ENCODE assay signal across 8 cellular contexts in the genomic region with DNA sequence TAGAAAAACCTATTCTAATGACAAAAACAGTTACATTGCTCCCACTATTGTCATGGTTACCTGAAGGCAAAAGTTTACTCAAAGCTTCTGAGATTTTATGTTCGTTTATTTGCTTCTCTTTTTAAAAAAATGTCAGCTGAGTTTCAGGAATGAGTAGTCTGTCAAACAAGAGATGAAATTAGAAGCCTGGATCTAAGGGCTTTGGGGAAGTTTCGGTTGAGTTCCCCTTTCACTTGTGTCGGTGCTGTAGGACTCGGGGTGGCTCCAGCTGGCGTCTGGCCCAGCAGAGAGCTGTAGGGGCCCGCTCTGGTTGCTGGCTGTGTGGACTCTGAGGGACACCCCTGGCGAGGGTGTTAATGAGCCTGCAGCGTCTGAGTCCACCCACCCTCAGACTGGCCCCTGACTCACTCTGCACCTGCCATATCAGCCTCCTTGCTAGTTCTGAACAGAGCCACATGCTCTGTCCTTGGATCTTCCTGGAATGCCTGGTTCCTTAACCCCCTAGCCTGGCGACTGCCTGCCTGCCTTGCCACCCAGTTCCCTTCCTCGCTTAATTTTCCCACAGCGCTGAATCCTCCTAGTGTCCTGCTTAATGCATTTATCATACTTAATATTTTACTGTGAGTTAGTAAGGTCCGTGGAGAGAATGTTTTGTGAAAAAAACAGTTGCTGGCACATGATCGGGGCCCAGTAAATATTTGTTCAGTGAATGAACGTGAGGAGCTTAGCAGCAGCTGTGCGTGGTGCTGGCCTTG. TPM values are rescaled to one million over a fixed set of nuclear protein-coding genes. Genes with fewer than 3 reads are reported as not detected.
DNase-seq lines count a peak whose midpoint lies in the region; ATAC-seq and TF ChIP-seq lines count a peak whose summit lies in the region.

No MANE protein-coding gene starts in this region.

- H3K27me3 ChIP-seq in HAP-1 (ENCODE audit: low read depth) (no peaks in the 10 kb centered on the region), neuronal stem cell (ENCODE audit: control insufficient read depth in 3 of 3, insufficient read depth in 3 of 3, low read depth in 1 of 3, low read length in 3 of 3) (no peaks in the 10 kb centered on the region)

- H3K27ac Mint-ChIP-seq in CD14-positive monocyte, result peak overlapping the region; percentile 96 to 99 (median 98)

- H2BK5ac ChIP-seq in neuronal stem cell (ENCODE audit: low read length), result no peak overlapping the region

- WGBS in neuronal stem cell (ENCODE audit: extremely low coverage in 2 of 2, insufficient read length in 2 of 2, insufficient replicate concordance in 1 of 2), 2 donors, result no CpG with 5 or more reads among the region's 15 CpGs

- no peak overlapping the region for H2BK120ac ChIP-seq in neuronal stem cell (ENCODE audit: low read depth, low read length)

- no peaks in the 10 kb centered on the region for H3K27me3 Mint-ChIP-seq in CD14-positive monocyte (ENCODE audit: low read depth in 3 of 3)

- no peak overlapping the region for H2BK15ac ChIP-seq in neuronal stem cell (ENCODE audit: low read length)

- H3K4me3 Mint-ChIP-seq in CD14-positive monocyte, result peak overlapping the region; percentile 92 to 95

- in situ Hi-C loops in HAP-1 (cut with MboI; ENCODE audit: low sequenced_read_pairs), result no loop called here

- no peak overlapping the region for H4K8ac ChIP-seq in neuronal stem cell (ENCODE audit: low read depth, low read length)

- no peak overlapping the region for H3K14ac ChIP-seq in neuronal stem cell (ENCODE audit: low read length)

- no peaks in the 10 kb centered on the region for H3K9me3 ChIP-seq in HAP-1
- H3K9me3 ChIP-seq in neuronal stem cell (replicated peaks in 1 of 2; ENCODE audit: control insufficient read depth in 2 of 2, insufficient read depth in 1 of 2, low read depth in 1 of 2, low read length in 2 of 2), result no peaks in the 10 kb centered on the region

- no peak overlapping the region for H3K4ac ChIP-seq in neuronal stem cell (ENCODE audit: low read length)

- no peak for ATAC-seq in HG03039 (IDR thresholded peaks at IDR 0.05; ENCODE audit: unreplicated experiment)
- no peak for ATAC-seq in GM21825 (IDR thresholded peaks at IDR 0.05; ENCODE audit: unreplicated experiment)

- no peaks in the 10 kb centered on the region for H3K9me3 Mint-ChIP-seq in CD14-positive monocyte

- H3K23ac ChIP-seq in neuronal stem cell (ENCODE audit: low read depth, low read length, poor library complexity), result no peak overlapping the region

- H3K18ac ChIP-seq in neuronal stem cell (ENCODE audit: low read length), result no peak overlapping the region

- H3K4me1 ChIP-seq in HAP-1 (no peaks in the 10 kb centered on the region), neuronal stem cell (ENCODE audit: control insufficient read depth in 2 of 2, insufficient read depth in 1 of 2, low read depth in 1 of 2, low read length in 2 of 2) (peaks cover 9 to 12% of the 10 kb centered on the region in 2 donors)

- H2AK5ac ChIP-seq in neuronal stem cell (ENCODE audit: low read depth, low read length), result no peak overlapping the region

- H3K36me3 ChIP-seq in HAP-1 (replicated peaks) (peaks cover 8% of the 10 kb centered on the region), neuronal stem cell (replicated peaks in 1 of 2; ENCODE audit: control insufficient read depth in 2 of 2, insufficient read depth in 2 of 2, low read length in 2 of 2) (peaks cover 8 to 23% of the 10 kb centered on the region in 2 donors)

- H3K4me1 Mint-ChIP-seq in CD14-positive monocyte, result peaks cover 65% of the 10 kb centered on the region

- peaks cover 33 to 48% of the 10 kb centered on the region in 2 donors for H3K36me3 Mint-ChIP-seq in CD14-positive monocyte

- no peak overlapping the region for H3K27ac ChIP-seq in neuronal stem cell (replicated peaks; ENCODE audit: low read length)

- H3K4me3 ChIP-seq in HAP-1 (peak overlapping the region; percentile 58), neuronal stem cell (ENCODE audit: low read length in 2 of 2) (peak overlapping the region in 1 of 2 donors; percentile 53)

- no peak overlapping the region for H4K91ac ChIP-seq in neuronal stem cell (ENCODE audit: low read depth, low read length, poor library complexity)

- no peak overlapping the region for H3K9ac ChIP-seq in neuronal stem cell (ENCODE audit: low read depth, low read length, poor library complexity)

- H2AFZ ChIP-seq in neuronal stem cell (ENCODE audit: low read length), result no peak overlapping the region

- peak overlapping the region; percentile 52 for H3K4me2 ChIP-seq in neuronal stem cell (ENCODE audit: insufficient read depth, low read length, poor library complexity, severe bottlenecking)

- intact Hi-C loops in CD14-positive monocyte (cut with micrococcal nuclease), result loop anchor here in 1 of 2 donors (1.0 to 10.0 kb wide), 4 partner anchors 23 to 332 kb away; partner anchors contain the start of genes TPD52L2 and UCKL1
- intact Hi-C loops in head of caudate nucleus (cut with DNase I), result no loop called here

- no peak for TF ChIP-seq CTCF in CD14-positive monocyte (IDR thresholded peaks at IDR 0.05)

- DNase-seq in CD14-positive monocyte (ENCODE audit: low spot score) (peak; percentile 81), HAP-1 (ENCODE audit: low spot score in 2 of 2) (peak in 1 of 2 experiments; percentile 34), NCI-H774 (lab: John Stamatoyannopoulos, UW) (peak; percentile 80), head of caudate nucleus (peak in 34 of 42 donors; percentile 25 to 77 (median 49)), neuronal stem cell (ENCODE audit: low spot score) (no peak)
- peak; percentile 17 for DNase-seq in activated T-helper 9 cell treated with anti-CD3 and anti-CD28 coated beads, Interleukin-2, amount 50 U/mL, for 16 hours (ENCODE audit: low read depth)

- peaks cover 10% of the 10 kb centered on the region for H3K79me1 ChIP-seq in neuronal stem cell (ENCODE audit: low read depth, low read length)

- H2BK12ac ChIP-seq in neuronal stem cell (ENCODE audit: low read length), result no peak overlapping the region

RNA-seq across cellular contexts. Expression of gene DNAJC5, which starts 1.4 kb away (rescaled TPM):
- polyA plus RNA-seq in CD14-positive monocyte, result 1 to 10 TPM; 5.9 to 7.4 TPM
- 17.2 TPM for polyA plus RNA-seq in neuronal stem cell (2013, experiment 1 of 2)
- 16.8 TPM for polyA plus RNA-seq in neuronal stem cell (2013, experiment 2 of 2)

RNA-seq across cellular contexts. Expression of gene TPD52L2, which starts 31.2 kb away (rescaled TPM):
- polyA plus RNA-seq in CD14-positive monocyte, result 100 to 1,000 TPM; 144 to 167 TPM
- polyA plus RNA-seq in neuronal stem cell (2013, experiment 1 of 2), result 48.5 TPM
- polyA plus RNA-seq in neuronal stem cell (2013, experiment 2 of 2), result 47.7 TPM

RNA-seq across cellular contexts. Expression of gene ABHD16B, which starts 35.0 kb away (rescaled TPM):
- polyA plus RNA-seq in CD14-positive monocyte, result not detected
- polyA plus RNA-seq in neuronal stem cell (2013, experiment 1 of 2), result not detected
- not detected for polyA plus RNA-seq in neuronal stem cell (2013, experiment 2 of 2)

RNA-seq across cellular contexts. Expression of gene UCKL1, which starts 59.9 kb away (rescaled TPM):
- polyA plus RNA-seq in CD14-positive monocyte, result 10 to 100 TPM; 10.9 to 14.5 TPM
- 17.0 TPM for polyA plus RNA-seq in neuronal stem cell (2013, experiment 1 of 2)
- polyA plus RNA-seq in neuronal stem cell (2013, experiment 2 of 2), result 15.6 TPM
